8 cellular contexts compared by ENCODE assay signal in the genomic region with DNA sequence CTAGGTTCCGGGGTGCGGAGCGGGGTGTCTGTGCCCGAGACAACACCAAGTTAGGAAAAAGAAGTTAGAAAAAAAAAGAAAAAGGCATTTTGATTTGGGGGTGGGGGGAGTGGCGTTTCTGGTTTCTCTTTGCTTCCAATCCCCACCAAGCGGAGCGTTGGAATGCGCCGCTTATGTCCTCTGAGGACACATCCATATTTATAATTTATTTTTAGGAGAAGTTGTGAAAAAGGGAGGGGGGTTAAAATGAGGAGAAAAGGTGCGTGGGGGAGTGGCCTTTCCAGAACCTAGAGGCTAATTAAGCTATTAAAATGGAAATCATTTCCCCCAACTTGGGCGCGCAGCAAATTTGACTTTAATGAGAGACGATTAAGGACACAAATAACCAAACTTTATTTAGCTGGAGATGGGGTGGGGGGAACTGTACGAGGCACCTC.
A peak's percentile ranks its signal among the peaks of the same experiment; 100 is the strongest.
DNase-seq lines count a peak whose midpoint lies in the region; ATAC-seq and TF ChIP-seq lines count a peak whose summit lies in the region.

No MANE protein-coding gene starts in this region.

- no peaks in the 10 kb centered on the region for H3K9me3 Mint-ChIP-seq in naive thymus-derived CD4-positive, alpha-beta T cell

- intact Hi-C loops in naive thymus-derived CD4-positive, alpha-beta T cell (cut with micrococcal nuclease) = loop anchor here in 1 of 2 donors (5.0 to 10.0 kb wide), 3 partner anchors 52 to 329 kb away; a partner anchor contains a TSS

- peak overlapping the region in 6 of 9 donors; percentile 31 to 82 (median 46) for H3K27ac Mint-ChIP-seq in naive thymus-derived CD4-positive, alpha-beta T cell

- H3K9me3 ChIP-seq in BLaER1 treated with 17β-estradiol and CSF1 and Interleukin-3, amounts not matched to agents 10 nM and 100 nM (replicated peaks in 1 of 11) = no peaks in the 10 kb centered on the region
- H3K9me3 ChIP-seq in duodenal mucosa (ENCODE audit: control insufficient read depth in 1 of 2, low read length in 2 of 2) = no peaks in the 10 kb centered on the region
- H3K9me3 ChIP-seq in naive thymus-derived CD4-positive, alpha-beta T cell (ENCODE audit: control insufficient read depth in 2 of 3, low read length in 3 of 3) = no peaks in the 10 kb centered on the region

- POLR2A ChIA-PET in naive thymus-derived CD4-positive, alpha-beta T cell (lab: Charles Lee) = interaction anchor here (1.1 kb wide), 1 partner anchor 23 kb away, joined by 3 read pairs; no protein-coding TSS in a partner anchor

- peak overlapping the region in 10 of 11 experiments; percentile 54 to 86 (median 78); a peak in 20 of 22 replicates for H3K27ac ChIP-seq in BLaER1 treated with 17β-estradiol and CSF1 and Interleukin-3, amounts not matched to agents 10 nM and 100 nM
- H3K27ac ChIP-seq in duodenal mucosa (ENCODE audit: low read depth, low read length) = no peak overlapping the region
- H3K27ac ChIP-seq in naive thymus-derived CD4-positive, alpha-beta T cell (ENCODE audit: low read depth, low read length) = peak overlapping the region; percentile 64

- H3K4me2 ChIP-seq in BLaER1 treated with 17β-estradiol and CSF1 and Interleukin-3, amounts not matched to agents 10 nM and 100 nM = peak overlapping the region; percentile 94 to 100 (median 99)

- peaks cover 35 to 59% (median 46%) of the 10 kb centered on the region in 10 experiments for H3K4me1 ChIP-seq in BLaER1 treated with 17β-estradiol and CSF1 and Interleukin-3, amounts not matched to agents 10 nM and 100 nM
- H3K4me1 ChIP-seq in duodenal mucosa (ENCODE audit: control insufficient read depth in 1 of 2, insufficient read depth in 2 of 2, low read length in 2 of 2) = peaks cover 4 to 5% of the 10 kb centered on the region in 2 donors
- H3K4me1 ChIP-seq in naive thymus-derived CD4-positive, alpha-beta T cell (ENCODE audit: control insufficient read depth in 2 of 2, insufficient read depth in 2 of 2, low read length in 2 of 2) = peaks cover 7 to 26% of the 10 kb centered on the region in 2 donors

- no peak for TF ChIP-seq CTCF in GM20000 (IDR thresholded peaks at IDR 0.05; ENCODE audit: extremely low read depth, missing control alignments)

- CTCF ChIA-PET in naive thymus-derived CD4-positive, alpha-beta T cell (lab: Charles Lee) = interaction anchor here (0.9 kb wide), 1 partner anchor 297 kb away, joined by 4 read pairs; no protein-coding TSS in a partner anchor

- peaks cover 12 to 54% (median 48%) of the 10 kb centered on the region in 7 donors for H3K4me1 Mint-ChIP-seq in naive thymus-derived CD4-positive, alpha-beta T cell

- H4K20me1 ChIP-seq in BLaER1 treated with 17β-estradiol and CSF1 and Interleukin-3, amounts not matched to agents 10 nM and 100 nM = peaks cover 0 to 43% (median 14%) of the 10 kb centered on the region in 11 experiments; a peak in 12 of 22 replicates

- H3K4me3 Mint-ChIP-seq in naive thymus-derived CD4-positive, alpha-beta T cell = peak overlapping the region; percentile 79 to 91 (median 86)

- DNase-seq in LHCN-M2 (ENCODE audit: low read depth) (peak; percentile 41), NCI-H1092 treated with DMSO at 0.1 percent for 48 hours (lab: John Stamatoyannopoulos, UW) (no peak), NCI-H187 treated with DMSO at 0.1 percent for 48 hours (lab: John Stamatoyannopoulos, UW) (no peak), GM20000 (ENCODE audit: low spot score) (no peak)
- no peak for DNase-seq in naive thymus-derived CD4-positive, alpha-beta T cell

- peak overlapping the region; percentile 77 to 89 (median 84) for H3K9ac ChIP-seq in BLaER1 treated with 17β-estradiol and CSF1 and Interleukin-3, amounts not matched to agents 10 nM and 100 nM
- peak overlapping the region in 1 of 2 donors; percentile 18 for H3K9ac ChIP-seq in duodenal mucosa (ENCODE audit: low read depth in 1 of 2, low read length in 2 of 2)

- ATAC-seq in naive thymus-derived CD4-positive, alpha-beta T cell = no peak
- ATAC-seq in HG02973 (IDR thresholded peaks at IDR 0.05; ENCODE audit: unreplicated experiment) = no peak

- peak overlapping the region; percentile 73 to 96 (median 88) for H3K4me3 ChIP-seq in BLaER1 treated with 17β-estradiol and CSF1 and Interleukin-3, amounts not matched to agents 10 nM and 100 nM
- peak overlapping the region; percentile 65 to 66 for H3K4me3 ChIP-seq in duodenal mucosa (ENCODE audit: low read depth in 1 of 2, low read length in 2 of 2)
- H3K4me3 ChIP-seq in naive thymus-derived CD4-positive, alpha-beta T cell (ENCODE audit: low read length) = peak overlapping the region; percentile 55

- peaks cover 0 to 43% (median 0%) of the 10 kb centered on the region in 5 donors for H3K27me3 Mint-ChIP-seq in naive thymus-derived CD4-positive, alpha-beta T cell

- H3K36me3 Mint-ChIP-seq in naive thymus-derived CD4-positive, alpha-beta T cell = no peaks in the 10 kb centered on the region

- H3K27me3 ChIP-seq in BLaER1 treated with 17β-estradiol and CSF1 and Interleukin-3, amounts not matched to agents 10 nM and 100 nM = peaks cover 30 to 54% (median 43%) of the 10 kb centered on the region in 11 experiments
- peaks cover 0 to 4% of the 10 kb centered on the region in 2 donors for H3K27me3 ChIP-seq in duodenal mucosa (ENCODE audit: control insufficient read depth in 1 of 2, insufficient read depth in 2 of 2, low read length in 2 of 2)
- H3K27me3 ChIP-seq in naive thymus-derived CD4-positive, alpha-beta T cell (ENCODE audit: control insufficient read depth in 2 of 2, insufficient read depth in 2 of 2, low read length in 2 of 2) = no peaks in the 10 kb centered on the region

- H3K36me3 ChIP-seq in BLaER1 treated with 17β-estradiol and CSF1 and Interleukin-3, amounts not matched to agents 10 nM and 100 nM = no peaks in the 10 kb centered on the region
- no peaks in the 10 kb centered on the region for H3K36me3 ChIP-seq in duodenal mucosa (ENCODE audit: control insufficient read depth in 1 of 2, insufficient read depth in 2 of 2, low read length in 2 of 2)
- H3K36me3 ChIP-seq in naive thymus-derived CD4-positive, alpha-beta T cell (ENCODE audit: control insufficient read depth in 2 of 3, insufficient read depth in 3 of 3, low read length in 3 of 3) = peaks cover 0 to 4% (median 0%) of the 10 kb centered on the region in 3 experiments
